In the genomic region with DNA sequence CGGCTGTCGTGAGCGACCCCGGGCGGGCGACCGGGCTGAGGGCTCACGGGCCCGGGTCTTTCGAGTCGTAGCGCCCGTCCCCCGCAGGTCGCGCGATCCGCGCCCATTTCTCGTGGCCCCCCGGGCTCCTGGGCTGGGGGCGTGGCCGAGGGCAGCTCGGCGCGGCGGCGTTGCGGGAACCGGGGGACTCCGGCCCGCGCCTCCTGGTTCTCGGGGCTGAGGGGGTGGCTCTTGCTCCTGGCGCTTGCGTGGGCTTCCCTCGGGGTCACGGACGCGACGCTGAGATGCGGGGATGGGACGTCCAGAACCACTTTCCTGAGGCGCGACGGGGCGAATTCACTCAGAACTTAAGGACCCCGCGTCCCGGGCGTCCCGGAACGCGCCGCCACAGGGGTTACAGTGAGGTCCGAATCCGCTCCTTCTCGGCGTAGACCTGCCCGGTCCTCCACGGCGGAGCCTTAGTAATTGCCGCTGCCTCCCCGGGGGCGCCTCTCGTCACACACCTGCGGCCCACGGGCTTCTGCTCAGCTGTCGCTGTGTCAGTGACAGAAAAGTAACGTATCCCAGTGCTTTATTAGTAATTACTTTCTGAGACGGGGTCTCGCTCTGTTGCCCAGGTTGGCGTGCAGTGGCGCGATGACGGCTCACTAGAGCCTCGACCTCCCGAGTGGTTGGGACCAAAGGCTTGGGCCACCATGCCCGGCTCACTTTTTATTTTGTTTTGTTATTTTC, we compare ENCODE assay signal across 8 cellular contexts. TPM values are rescaled to one million over a fixed set of nuclear protein-coding genes. Genes with fewer than 3 reads are reported as not detected.
DNase-seq lines count a peak whose midpoint lies in the region; ATAC-seq and TF ChIP-seq lines count a peak whose summit lies in the region.

No MANE protein-coding gene starts in this region.

- DNase-seq in NCI-H2227 (lab: John Stamatoyannopoulos, UW; ENCODE audit: unreplicated experiment) (peak; percentile 68), NCI-H2227 treated with DMSO at 0.1 percent for 48 hours (lab: John Stamatoyannopoulos, UW) (no peak), Peyer's patch (peak in 2 of 3 donors; percentile 55 to 60), body of pancreas (peak in 2 of 4 donors; percentile 26 to 35), kidney epithelial cell (ENCODE audit: low read depth) (no peak), foreskin melanocyte (no peak)
- DNase-seq in stimulated activated CD4-positive, alpha-beta T cell treated with anti-CD3 and anti-CD28 coated beads, Interleukin-4, amount 100 ng/mL, for 4 hours = peak; percentile 35 to 61

- no peaks in the 10 kb centered on the region for H3K27me3 ChIP-seq in Peyer's patch
- H3K27me3 ChIP-seq in body of pancreas = no peaks in the 10 kb centered on the region
- no peaks in the 10 kb centered on the region for H3K27me3 ChIP-seq in kidney epithelial cell (ENCODE audit: control insufficient read depth, insufficient read depth, low read length)

- intact Hi-C loops in body of pancreas (cut with DNase I) = no loop called here

- no peaks in the 10 kb centered on the region for H3K36me3 ChIP-seq in Peyer's patch
- no peaks in the 10 kb centered on the region for H3K36me3 ChIP-seq in body of pancreas (replicated peaks in 1 of 2; ENCODE audit: insufficient read depth in 1 of 2, low read depth in 2 of 2)
- no peaks in the 10 kb centered on the region for H3K36me3 ChIP-seq in kidney epithelial cell (ENCODE audit: control insufficient read depth, insufficient read depth, low read length)

- H3K4me1 ChIP-seq in Peyer's patch (peaks cover 2 to 30% (median 13%) of the 10 kb centered on the region in 4 donors), body of pancreas (peaks cover 42% of the 10 kb centered on the region)

- H3K27ac ChIP-seq in Peyer's patch (peak overlapping the region; percentile 77 to 87 (median 86)), body of pancreas (peak overlapping the region; percentile 42 to 85 (median 81))

- H3K4me3 ChIP-seq in Peyer's patch (peak overlapping the region; percentile 80 to 100 (median 98)), body of pancreas (peak overlapping the region; percentile 85 to 91), kidney epithelial cell (ENCODE audit: low read depth, low read length) (peak overlapping the region; percentile 94)

- TF ChIP-seq CTCF in Peyer's patch (IDR thresholded peaks at IDR 0.05) (no peak), body of pancreas (IDR thresholded peaks at IDR 0.05) (no peak), kidney epithelial cell (IDR thresholded peaks at IDR 0.05; ENCODE audit: insufficient read depth, low read length, poor library complexity, severe bottlenecking) (no peak)

- no peak for TF ChIP-seq POLR2A in Peyer's patch (IDR thresholded peaks at IDR 0.05)
- TF ChIP-seq POLR2A in body of pancreas (IDR thresholded peaks at IDR 0.05) = no peak

- H3K9me3 ChIP-seq in Peyer's patch = no peaks in the 10 kb centered on the region
- H3K9me3 ChIP-seq in body of pancreas = no peaks in the 10 kb centered on the region

- WGBS in body of pancreas, 2 donors = 0 to 1% methylated on average over 8 to 55 of the region's 79 CpGs

- ATAC-seq in HG02840 (IDR thresholded peaks at IDR 0.05; ENCODE audit: low FRiP score, unreplicated experiment) = peak; percentile 31
- ATAC-seq in body of pancreas = peak; percentile 13

RNA-seq across cellular contexts. Expression of gene EP400, which starts 0.6 kb away (rescaled TPM):
- total RNA-seq in Peyer's patch (10 to 100 TPM; 22.1 to 60.2 (median 49.2) TPM), body of pancreas (10 to 100 TPM; 20.5 to 22.4 TPM), kidney epithelial cell (21.4 and 21.7 TPM in 2 replicates)

RNA-seq across cellular contexts. Expression of gene PUS1, which starts 21.3 kb away (rescaled TPM):
- 10 to 100 TPM in 3 of 4 donors, 1 to 10 TPM in 1; 8.8 to 46.5 (median 31.8) TPM for total RNA-seq in Peyer's patch
- 10 to 100 TPM; 11.2 to 33.6 TPM for total RNA-seq in body of pancreas
- 22.9 and 23.5 TPM in 2 replicates for total RNA-seq in kidney epithelial cell

RNA-seq across cellular contexts. Expression of gene ULK1, which starts 55.9 kb away (rescaled TPM):
- total RNA-seq in Peyer's patch (10 to 100 TPM; 25.2 to 54.1 (median 38.8) TPM), body of pancreas (10 to 100 TPM; 29.1 to 59.3 TPM), kidney epithelial cell (14.7 and 20.4 TPM in 2 replicates)

Comparison
In these comparisons a context has a peak if more than half of its experiments do, and no peak if none do; other contexts are left out.
1. DNase-seq: peak in NCI-H2227 (single experiment), Peyer's patch (2 of 3) and stimulated activated CD4-positive, alpha-beta T cell treated with anti-CD3 and anti-CD28 coated beads, Interleukin-4, amount 100 ng/mL, for 4 hours (2 of 2); none in NCI-H2227 treated with DMSO at 0.1 percent for 48 hours (single experiment), kidney epithelial cell (single experiment) and foreskin melanocyte (single experiment).
2. Peak in every context shown above with its lines, with median percentiles within 50 percentile points of each other: H3K4me3 ChIP-seq.